In the genomic region with DNA sequence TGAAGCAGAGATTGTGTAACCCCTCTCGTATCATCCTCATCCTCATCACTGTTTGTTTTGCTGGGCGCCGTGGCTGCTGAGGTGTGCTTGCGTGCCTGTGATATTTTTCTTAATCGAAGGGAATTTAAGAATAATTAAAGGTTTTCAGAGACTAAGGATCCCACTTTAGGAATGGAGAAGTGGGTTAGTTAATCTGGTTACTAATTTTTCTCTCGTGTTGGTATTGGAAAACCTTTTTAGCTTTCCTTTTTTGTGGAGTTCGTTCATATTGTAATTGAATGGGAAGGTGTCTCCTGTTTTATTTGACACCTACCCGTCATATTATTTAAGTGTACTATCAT, we compare ENCODE assay signal across 8 cellular contexts. TPM values are rescaled to one million over a fixed set of nuclear protein-coding genes. Genes with fewer than 3 reads are reported as not detected.
DNase-seq lines count a peak whose midpoint lies in the region; ATAC-seq lines count a peak whose summit lies in the region.

No MANE protein-coding gene starts in this region.

- no peaks in the 10 kb centered on the region for H3K36me3 ChIP-seq in esophagus (ENCODE audit: control insufficient read depth in 2 of 2, insufficient read depth in 2 of 2, low read length in 1 of 2)
- no peaks in the 10 kb centered on the region for H3K36me3 ChIP-seq in trophoblast cell (ENCODE audit: control insufficient read depth in 1 of 2, insufficient read depth in 2 of 2, low read length in 2 of 2)

- H3K14ac ChIP-seq in trophoblast cell (ENCODE audit: low read length): peak overlapping the region; percentile 29

- WGBS in esophagus, 2 donors: 3 to 4% methylated on average over 8 of the region's 8 CpGs
- WGBS in trophoblast cell (ENCODE audit: extremely low coverage, insufficient coverage, insufficient read length): no CpG with 5 or more reads among the region's 8 CpGs

- H3K9ac ChIP-seq in trophoblast cell (ENCODE audit: low read length): peak overlapping the region; percentile 65

- DNase-seq in RPMI8226 (peak; percentile 40), trophoblast cell (peak in 1 of 2 donors; percentile 35), NCI-H2171 treated with DMSO at 0.1 percent for 48 hours (lab: John Stamatoyannopoulos, UW) (no peak), islet precursor cell (no peak)
- DNase-seq in activated CD8-positive, alpha-beta memory T cell treated with anti-CD3 and anti-CD28 coated beads, Interleukin-2, amount 50 U/mL, for 48 hours: no peak

- H3K9me3 ChIP-seq in esophagus (ENCODE audit: control insufficient read depth in 2 of 2, insufficient read depth in 1 of 2, low read depth in 1 of 2, low read length in 1 of 2): no peaks in the 10 kb centered on the region
- peaks cover 1% of the 10 kb centered on the region for H3K9me3 ChIP-seq in trophoblast cell (ENCODE audit: insufficient read depth, low read depth, low read length)

- no peak overlapping the region for H2BK5ac ChIP-seq in trophoblast cell (ENCODE audit: low read depth, low read length, poor library complexity)

- H3K4me1 ChIP-seq in esophagus (ENCODE audit: control insufficient read depth in 2 of 2, insufficient read depth in 2 of 2, low read length in 1 of 2): no peaks in the 10 kb centered on the region
- peaks cover 0 to 2% of the 10 kb centered on the region in 2 experiments for H3K4me1 ChIP-seq in trophoblast cell (ENCODE audit: control insufficient read depth in 1 of 2, insufficient read depth in 2 of 2, low read length in 2 of 2)

- no peak overlapping the region for H4K91ac ChIP-seq in trophoblast cell (ENCODE audit: low read depth, low read length)

- H3K23ac ChIP-seq in trophoblast cell (ENCODE audit: low read length): no peak overlapping the region

- H2BK12ac ChIP-seq in trophoblast cell (ENCODE audit: low read length): no peak overlapping the region

- H3K27me3 ChIP-seq in esophagus (ENCODE audit: control insufficient read depth in 1 of 2, insufficient read depth in 2 of 2, low read length in 2 of 2) (no peaks in the 10 kb centered on the region), trophoblast cell (ENCODE audit: insufficient read depth, low read length) (peaks cover 2% of the 10 kb centered on the region)

- H4K8ac ChIP-seq in trophoblast cell (ENCODE audit: low read depth, low read length): no peak overlapping the region

- peak overlapping the region in 1 of 2 donors; percentile 95 for H3K27ac ChIP-seq in esophagus (ENCODE audit: low read depth in 2 of 2, low read length in 1 of 2)
- H3K27ac ChIP-seq in trophoblast cell (ENCODE audit: low read depth, low read length): no peak overlapping the region

- H3K18ac ChIP-seq in trophoblast cell (ENCODE audit: low read length): no peak overlapping the region

- no peak overlapping the region for H2AK5ac ChIP-seq in trophoblast cell (ENCODE audit: low read length)

- H3K4me3 ChIP-seq in esophagus (ENCODE audit: low read depth in 1 of 2, low read length in 2 of 2): peak overlapping the region; percentile 89 to 100
- peak overlapping the region; percentile 100 for H3K4me3 ChIP-seq in trophoblast cell (ENCODE audit: low read depth, low read length)

- no peak overlapping the region for H2AFZ ChIP-seq in trophoblast cell (ENCODE audit: insufficient read depth, low read length, poor library complexity)

- H3K4ac ChIP-seq in trophoblast cell (ENCODE audit: low read depth, low read length): no peak overlapping the region

- H2BK120ac ChIP-seq in trophoblast cell (ENCODE audit: insufficient read depth, low read length, poor library complexity): no peak overlapping the region

- ATAC-seq in GM21576 (IDR thresholded peaks at IDR 0.05; ENCODE audit: unreplicated experiment) (peak; percentile 8), HG02642 (IDR thresholded peaks at IDR 0.05; ENCODE audit: poor library complexity, unreplicated experiment) (no peak)

- peaks cover 8% of the 10 kb centered on the region for H3K79me2 ChIP-seq in trophoblast cell (ENCODE audit: control insufficient read depth, insufficient read depth, low read length, poor library complexity)

- peak overlapping the region; percentile 96 for H3K4me2 ChIP-seq in trophoblast cell (ENCODE audit: low read length)

- H4K12ac ChIP-seq in trophoblast cell (ENCODE audit: low read depth, low read length): no peak overlapping the region

- peaks cover 9% of the 10 kb centered on the region for H3K79me1 ChIP-seq in trophoblast cell (ENCODE audit: low read length)

RNA-seq across cellular contexts. Expression of gene UBN2, which starts 1.3 kb away (rescaled TPM):
- 1 to 10 TPM; 1.4 to 3.0 TPM for polyA plus RNA-seq in esophagus
- 7.9 and 8.6 TPM in 2 replicates for polyA plus RNA-seq in trophoblast cell (2013)
